ENCODE assay signal across 8 cellular contexts in genomic region chrX:109732319-109732779, GRCh38. TPM values are rescaled to one million over a fixed set of nuclear protein-coding genes. Genes with fewer than 3 reads are reported as not detected.
DNase-seq lines count a peak whose midpoint lies in the region; ATAC-seq and TF ChIP-seq lines count a peak whose summit lies in the region.

No MANE protein-coding gene starts in this region.

- H3K4me1 ChIP-seq in HUES64 (ENCODE audit: insufficient read depth, low read length) (0 out of 2 replicates have a peak, but pooled peaks cover 7% of the 10 kb centered on the region), mucosa of rectum (ENCODE audit: control insufficient read depth in 2 of 2, insufficient read depth in 2 of 2, low read length in 2 of 2) (peaks cover 0 to 7% of the 10 kb centered on the region in 2 donors), urinary bladder (ENCODE audit: insufficient read depth) (peaks cover 2% of the 10 kb centered on the region)

- peak; percentile 42 for ATAC-seq in GM21447 (IDR thresholded peaks at IDR 0.05; ENCODE audit: unreplicated experiment)
- ATAC-seq in effector memory CD8-positive, alpha-beta T cell (replicated peaks), result peak; percentile 46

- CTCF ChIA-PET in Calu3 (lab: Charles Lee), result interaction anchor here (0.7 to 2.7 kb wide), 2 partner anchors 125 to 638 kb away, joined by 6 to 11 read pairs; no protein-coding TSS in a partner anchor

- no peak for DNase-seq in Calu3
- peak in 1 of 3 experiments; percentile 2 for DNase-seq in effector memory CD8-positive, alpha-beta T cell
- no peak for DNase-seq in effector CD4-positive, alpha-beta T cell

- intact Hi-C loops in Calu3 (cut with micrococcal nuclease; ENCODE audit: unreplicated experiment), result loop anchor here (2.0 to 5.0 kb wide), 2 partner anchors 45 to 124 kb away; no protein-coding TSS in a partner anchor

- H3K9me3 Mint-ChIP-seq in Calu3 (ENCODE audit: low read depth, unreplicated experiment), result no peaks in the 10 kb centered on the region
- H3K9me3 Mint-ChIP-seq in effector memory CD8-positive, alpha-beta T cell, result no peaks in the 10 kb centered on the region

- BruUV-seq in Calu3 (replicated peaks; lab: Mats Ljungman, UMichigan), result TSS peak; percentile 73

- H3K27me3 Mint-ChIP-seq in Calu3 (ENCODE audit: unreplicated experiment), result no peaks in the 10 kb centered on the region
- H3K27me3 Mint-ChIP-seq in effector memory CD8-positive, alpha-beta T cell, result no peaks in the 10 kb centered on the region

- peak overlapping the region; percentile 68; the same call in 1 of the 2 replicates for H3K27ac ChIP-seq in HUES64 (ENCODE audit: low read depth, low read length)
- peak overlapping the region; percentile 40; the same call in 1 of the 2 replicates for H3K27ac ChIP-seq in VCaP
- peak overlapping the region; percentile 63 to 81 for H3K27ac ChIP-seq in mucosa of rectum (ENCODE audit: low read depth in 2 of 2, low read length in 2 of 2)
- H3K27ac ChIP-seq in urinary bladder (ENCODE audit: low read depth), result peak overlapping the region; percentile 81

- no peak for TF ChIP-seq CTCF in Calu3 (IDR thresholded peaks at IDR 0.05; ENCODE audit: unreplicated experiment)
- TF ChIP-seq CTCF in VCaP (conservative IDR thresholded peaks at IDR 0.05), result no peak

- H3K4me3 ChIP-seq in HUES64 (ENCODE audit: low read length) (peak overlapping the region; percentile 85), mucosa of rectum (ENCODE audit: low read length in 2 of 2) (peak overlapping the region; percentile 66 to 88), urinary bladder (ENCODE audit: low read depth, low read length) (peak overlapping the region; percentile 72)

- H3K4me1 Mint-ChIP-seq in Calu3 (ENCODE audit: low read depth, unreplicated experiment), result no peaks in the 10 kb centered on the region
- H3K4me1 Mint-ChIP-seq in effector memory CD8-positive, alpha-beta T cell (ENCODE audit: low read depth in 2 of 2), result peaks cover 17 to 34% of the 10 kb centered on the region in 2 donors

- H3K27me3 ChIP-seq in HUES64 (ENCODE audit: insufficient read depth, low read length) (peaks cover 17% of the 10 kb centered on the region), mucosa of rectum (ENCODE audit: control insufficient read depth in 2 of 2, insufficient read depth in 2 of 2, low read length in 2 of 2) (peaks cover 0 to under 1% of the 10 kb centered on the region in 2 donors)

- H3K4me3 Mint-ChIP-seq in Calu3 (ENCODE audit: low read depth, unreplicated experiment), result peak overlapping the region; percentile 91
- H3K4me3 Mint-ChIP-seq in effector memory CD8-positive, alpha-beta T cell, result peak overlapping the region; percentile 93 to 98

- under 1% methylated on average over 12 of the region's 14 CpGs for WGBS in HUES64
- WGBS in urinary bladder, result under 1% methylated on average over 14 of the region's 14 CpGs

- H3K9me3 ChIP-seq in HUES64 (ENCODE audit: insufficient read depth, low read depth, low read length) (no peaks in the 10 kb centered on the region), mucosa of rectum (ENCODE audit: control insufficient read depth in 2 of 2, low read length in 2 of 2) (no peaks in the 10 kb centered on the region)

- H3K9ac ChIP-seq in HUES64 (ENCODE audit: low read depth, low read length) (peak overlapping the region; percentile 75), mucosa of rectum (ENCODE audit: low read depth in 1 of 2, low read length in 2 of 2) (peak overlapping the region; percentile 70 to 82)

- H3K36me3 ChIP-seq in HUES64 (ENCODE audit: insufficient read depth, low read length) (no peaks in the 10 kb centered on the region), mucosa of rectum (ENCODE audit: control insufficient read depth in 2 of 2, insufficient read depth in 2 of 2, low read length in 2 of 2) (no peaks in the 10 kb centered on the region), urinary bladder (ENCODE audit: insufficient read depth) (no peaks in the 10 kb centered on the region)

- peak overlapping the region; percentile 92 for H3K27ac Mint-ChIP-seq in Calu3 (ENCODE audit: unreplicated experiment)
- peak overlapping the region; percentile 93 to 98 for H3K27ac Mint-ChIP-seq in effector memory CD8-positive, alpha-beta T cell

- peaks cover 23% of the 10 kb centered on the region for H3K36me3 Mint-ChIP-seq in Calu3 (ENCODE audit: insufficient read depth, unreplicated experiment)
- H3K36me3 Mint-ChIP-seq in effector memory CD8-positive, alpha-beta T cell (ENCODE audit: insufficient read depth), result peaks cover 14% of the 10 kb centered on the region

RNA-seq across cellular contexts. Expression of gene ACSL4, which starts 0.7 kb away (rescaled TPM):
- total RNA-seq in Calu3 (2022), result 64.8 and 72.4 TPM in 2 replicates
- polyA plus RNA-seq in HUES64 (2013, experiment 1 of 2), result 39.9 TPM
- polyA plus RNA-seq in HUES64 (2013, experiment 2 of 2), result 44.1 TPM
- 52.4 TPM for total RNA-seq in urinary bladder
- polyA plus RNA-seq in urinary bladder, result 19.7 TPM
